In genomic region chr2:44342854-44343253, GRCh38 we compare ENCODE assay signal across 9 cellular contexts. TPM values are rescaled to one million over a fixed set of nuclear protein-coding genes. Genes with fewer than 3 reads are reported as not detected.
A peak's percentile ranks its signal among the peaks of the same experiment; 100 is the strongest.
DNase-seq lines count a peak whose midpoint lies in the region; ATAC-seq, FAIRE-seq and TF ChIP-seq lines count a peak whose summit lies in the region.
"Had no signal": no experiment of that assay in that cellular context is flagged by ENCODE, and none has a peak within 500 bp of the region (broad histone marks: within the 10 kb centered on the region; RNA-seq: fewer than 3 reads in every experiment).

No MANE protein-coding gene starts in this region.

- TF ChIP-seq CTCF in pancreas (IDR thresholded peaks at IDR 0.05) (peak in 2 of 4 donors; percentile 6 to 32), coronary artery (IDR thresholded peaks at IDR 0.05) (no peak)

- FAIRE-seq in pancreas (lab: Jason Lieb, UNC) = no peak

- peaks cover 0 to 18% (median 17%) of the 10 kb centered on the region in 3 donors for H3K4me1 ChIP-seq in pancreas

- DNase-seq in activated CD4-positive, alpha-beta T cell treated with anti-CD3 and anti-CD28 coated beads for 48 hours = peak; percentile 13
- DNase-seq in activated CD4-positive, alpha-beta T cell treated with anti-CD3 and anti-CD28 coated beads for 1 hour = no peak
- peak; percentile 28 for DNase-seq in M059J (ENCODE audit: low read depth)
- peak; percentile 7 for DNase-seq in central memory CD4-positive, alpha-beta T cell
- peak in 1 of 6 donors; percentile 29 for DNase-seq in pancreas
- DNase-seq in coronary artery (ENCODE audit: low spot score) = no peak
- DNase-seq in NCI-H345 (lab: John Stamatoyannopoulos, UW) = no peak
- DNase-seq: retina had no signal

- 61 to 64% methylated on average over 1 of the region's 1 CpG for WGBS in pancreas, 2 donors

- ATAC-seq in pancreas = peak; percentile 67 to 80 (median 75)
- ATAC-seq in HG03439 (IDR thresholded peaks at IDR 0.05; ENCODE audit: unreplicated experiment) = no peak

- no peaks in the 10 kb centered on the region for H3K27me3 ChIP-seq in pancreas

- intact Hi-C loops in pancreas (cut with DNase I) = no loop called here

- H3K9me3 ChIP-seq in pancreas = no peaks in the 10 kb centered on the region

- H3K4me3 ChIP-seq in pancreas (no peak overlapping the region), coronary artery (no peak overlapping the region)

- no peak overlapping the region for H3K27ac ChIP-seq in pancreas
- H3K27ac ChIP-seq in coronary artery = no peak overlapping the region

- peaks cover 0 to 31% (median 4%) of the 10 kb centered on the region in 3 donors for H3K36me3 ChIP-seq in pancreas

RNA-seq across cellular contexts. Expression of gene PREPL, which starts 18.4 kb away (rescaled TPM):
- total RNA-seq in M059J (2014; rRNA removed; shearing (Covaris generic)) = 23.8 and 31.2 TPM in 2 replicates
- 10 to 100 TPM; 11.9 to 32.2 (median 18.5) TPM for total RNA-seq in pancreas
- 10 to 100 TPM in 1 of 2 donors, 1 to 10 TPM in 1; 5.5 to 23.5 TPM for polyA plus RNA-seq in pancreas

RNA-seq across cellular contexts. Expression of gene CAMKMT, which starts 18.9 kb away (rescaled TPM):
- total RNA-seq in M059J (2014; rRNA removed; shearing (Covaris generic)) = 3.4 and 6.2 TPM in 2 replicates
- total RNA-seq in pancreas = 10 to 100 TPM in 1 of 6 donors, 1 to 10 TPM in 5; 7.3 to 11.9 (median 9.2) TPM
- 1 to 10 TPM; 4.6 to 6.4 TPM for polyA plus RNA-seq in pancreas

Comparison
In these comparisons a context has a peak if more than half of its experiments do, and no peak if none do; other contexts are left out.
1. DNase-seq: peak in activated CD4-positive, alpha-beta T cell treated with anti-CD3 and anti-CD28 coated beads for 48 hours (single experiment), M059J (single experiment) and central memory CD4-positive, alpha-beta T cell (single experiment); none in activated CD4-positive, alpha-beta T cell treated with anti-CD3 and anti-CD28 coated beads for 1 hour (single experiment), coronary artery (single experiment) and NCI-H345 (single experiment).